Comparison of ENCODE assay signal across 14 cellular contexts in the genomic region with DNA sequence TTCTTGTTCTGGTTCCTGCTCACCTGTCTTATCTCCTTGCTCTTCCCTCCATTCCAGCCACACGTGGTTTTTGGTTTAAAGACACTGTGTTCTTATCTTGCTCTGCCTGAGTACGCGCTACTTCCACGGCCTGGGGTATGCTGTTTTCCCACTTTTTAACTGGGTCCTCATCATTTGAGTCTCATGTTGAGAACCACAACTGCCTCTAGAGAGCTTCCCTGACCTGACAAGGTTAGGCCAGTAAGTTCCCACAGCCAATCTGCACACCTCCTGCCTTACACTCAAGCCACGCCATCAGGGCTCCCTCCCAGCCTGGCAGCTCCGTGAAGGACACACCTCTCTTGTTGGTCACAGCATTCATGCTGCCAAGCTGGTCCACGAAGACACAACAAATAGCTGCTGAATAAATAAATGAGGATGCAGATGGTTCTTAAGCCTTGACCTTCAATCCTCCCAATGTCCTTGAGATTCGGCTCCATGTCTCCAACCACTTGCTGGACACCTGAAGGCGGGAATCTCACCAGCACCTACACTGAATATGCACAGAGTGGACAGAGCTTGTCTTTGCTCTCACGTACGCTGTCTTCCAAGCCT.
DNase-seq lines count a peak whose midpoint lies in the region; ATAC-seq and TF ChIP-seq lines count a peak whose summit lies in the region.
"Had no signal": no experiment of that assay in that cellular context is flagged by ENCODE, and none has a peak within 500 bp of the region (broad histone marks: within the 10 kb centered on the region; RNA-seq: fewer than 3 reads in every experiment).

No MANE protein-coding gene starts in this region.

- BruUV-seq in MCF 10A (replicated peaks; lab: Mats Ljungman, UMichigan): no TSS peak
- BruUV-seq in mammary epithelial cell (replicated peaks; lab: Mats Ljungman, UMichigan): no TSS peak

- no peak for TF ChIP-seq CTCF in MCF 10A (IDR thresholded peaks at IDR 0.05; ENCODE audit: unreplicated experiment)
- no peak for TF ChIP-seq CTCF in mammary epithelial cell (conservative IDR thresholded peaks at IDR 0.05 in 1 of 2, IDR thresholded peaks at IDR 0.05 in 1 of 2; ENCODE audit: extremely low read depth in 1 of 2, insufficient read depth in 1 of 2, low read depth in 1 of 2, low read length in 2 of 2)
- no peak for TF ChIP-seq CTCF in dorsolateral prefrontal cortex (IDR thresholded peaks at IDR 0.05 in 54 of 56, conservative IDR thresholded peaks at IDR 0.05 in 2 of 56; ENCODE audit: low read depth in 1 of 56, partially characterized antibody in 56 of 56)
- TF ChIP-seq CTCF in stomach (IDR thresholded peaks at IDR 0.05): no peak
- no peak for TF ChIP-seq CTCF in nephron progenitor cell (IDR thresholded peaks at IDR 0.05)

- peaks cover 17% of the 10 kb centered on the region for H3K36me3 ChIP-seq in mammary epithelial cell (ENCODE audit: insufficient read depth, low read length)
- peaks cover 4 to 22% (median 17%) of the 10 kb centered on the region in 4 donors for H3K36me3 ChIP-seq in stomach

- peaks cover 98% of the 10 kb centered on the region for H3K79me2 ChIP-seq in mammary epithelial cell (ENCODE audit: insufficient read depth, low read length)

- peaks cover 59% of the 10 kb centered on the region for H3K36me3 Mint-ChIP-seq in MCF 10A (ENCODE audit: insufficient read depth, unreplicated experiment)
- H3K36me3 Mint-ChIP-seq in T-helper 17 cell (ENCODE audit: low read depth): peaks cover 21% of the 10 kb centered on the region
- no peaks in the 10 kb centered on the region for H3K36me3 Mint-ChIP-seq in nephron progenitor cell (ENCODE audit: low read depth)
- H3K36me3 Mint-ChIP-seq: WTC11 had no signal

- no peaks in the 10 kb centered on the region for H3K27me3 Mint-ChIP-seq in MCF 10A (ENCODE audit: insufficient read depth, unreplicated experiment)
- H3K27me3 Mint-ChIP-seq in T-helper 17 cell: no peaks in the 10 kb centered on the region
- no peaks in the 10 kb centered on the region for H3K27me3 Mint-ChIP-seq in nephron progenitor cell (ENCODE audit: low read depth, poor library complexity)

- CTCF ChIA-PET in MCF 10A (lab: Yijun Ruan, JAX): interaction anchor here (0.9 to 9.1 kb wide), 2 partner anchors 23 to 39 kb away, joined by 5 to 123 read pairs; no protein-coding TSS in a partner anchor
- CTCF ChIA-PET in mammary epithelial cell (lab: Charles Lee; ENCODE audit: low non-redundant PET): no interaction called here

- ATAC-seq in T-helper 17 cell (no peak), HG03460 (IDR thresholded peaks at IDR 0.05; ENCODE audit: unreplicated experiment) (no peak)
- ATAC-seq: foreskin keratinocyte, WTC11 had no signal

- no peaks in the 10 kb centered on the region for H4K20me1 ChIP-seq in mammary epithelial cell (ENCODE audit: insufficient read depth, low read length)

- H3K4me2 ChIP-seq in mammary epithelial cell (ENCODE audit: insufficient read depth, low read depth, low read length): no peak overlapping the region

- H3K27ac ChIP-seq in mammary epithelial cell (ENCODE audit: insufficient read depth, low read depth, low read length) (no peak overlapping the region), dorsolateral prefrontal cortex (peak overlapping the region in 37 of 59 donors; percentile 2 to 69 (median 39)), stomach (peak overlapping the region in 4 of 5 donors; percentile 2 to 21 (median 12))
- H3K27ac ChIP-seq: foreskin keratinocyte had no signal

- dilution Hi-C loops in mammary epithelial cell (cut with HindIII; ENCODE audit: low sequenced_read_pairs): no loop called here

- peaks cover 49% of the 10 kb centered on the region for H3K4me1 Mint-ChIP-seq in MCF 10A (ENCODE audit: insufficient read depth, unreplicated experiment)
- H3K4me1 Mint-ChIP-seq in T-helper 17 cell: peaks cover 74% of the 10 kb centered on the region
- peaks cover 17% of the 10 kb centered on the region for H3K4me1 Mint-ChIP-seq in nephron progenitor cell

- no peaks in the 10 kb centered on the region for H3K9me3 ChIP-seq in mammary epithelial cell (replicated peaks; ENCODE audit: insufficient read depth, low read length)
- H3K9me3 ChIP-seq in T-helper 17 cell (ENCODE audit: control insufficient read depth, low read length, poor library complexity, severe bottlenecking): no peaks in the 10 kb centered on the region
- no peaks in the 10 kb centered on the region for H3K9me3 ChIP-seq in stomach

- intact Hi-C loops in MCF 10A (cut with micrococcal nuclease): no loop called here
- intact Hi-C loops in mammary epithelial cell (cut with micrococcal nuclease): no loop called here
- intact Hi-C loops in dorsolateral prefrontal cortex (cut with DNase I): no loop called here
- intact Hi-C loops in stomach (cut with DNase I; ENCODE audit: low total_unique reads): no loop called here

- POLR2A ChIA-PET in MCF 10A (lab: Yijun Ruan, JAX): interaction anchor here (3.2 to 7.2 kb wide), 3 partner anchors 24 to 40 kb away, joined by 17 to 106 read pairs (median 74); no protein-coding TSS in a partner anchor

- TF ChIP-seq EP300 in stomach (IDR thresholded peaks at IDR 0.05): no peak

- H3K27me3 ChIP-seq in mammary epithelial cell (ENCODE audit: insufficient read depth, low read length) (no peaks in the 10 kb centered on the region), dorsolateral prefrontal cortex (no peaks in the 10 kb centered on the region), stomach (no peaks in the 10 kb centered on the region)
- H3K27me3 ChIP-seq: foreskin keratinocyte had no signal

- H3K9me3 Mint-ChIP-seq in MCF 10A (ENCODE audit: unreplicated experiment): no peaks in the 10 kb centered on the region
- H3K9me3 Mint-ChIP-seq in nephron progenitor cell: no peaks in the 10 kb centered on the region
- H3K9me3 Mint-ChIP-seq: endodermal cell, WTC11 had no signal

- 97% methylated on average over 11 of the region's 11 CpGs for WGBS in mammary epithelial cell (ENCODE audit: low coverage, missing lambda C conversion rate)
- 67 to 83% (median 76%) methylated on average over 11 of the region's 11 CpGs for WGBS in stomach, 5 donors

- in situ Hi-C loops in mammary epithelial cell (cut with MboI; ENCODE audit: low sequenced_read_pairs in 2 of 2): no loop called here

- no peak overlapping the region for H2AFZ ChIP-seq in mammary epithelial cell (ENCODE audit: low read depth, low read length)

- H3K27ac Mint-ChIP-seq in MCF 10A (ENCODE audit: low read depth, unreplicated experiment) (peak overlapping the region; percentile 35), T-helper 17 cell (no peak overlapping the region), nephron progenitor cell (no peak overlapping the region)
- H3K27ac Mint-ChIP-seq: endodermal cell, WTC11 had no signal

- H3K4me3 Mint-ChIP-seq in MCF 10A (ENCODE audit: unreplicated experiment) (no peak overlapping the region), T-helper 17 cell (peak overlapping the region; percentile 90), nephron progenitor cell (no peak overlapping the region)
- H3K4me3 Mint-ChIP-seq: endodermal cell, WTC11 had no signal

- DNase-seq in MCF 10A (ENCODE audit: unreplicated experiment) (no peak), mammary epithelial cell (no peak), T-helper 17 cell (no peak), dorsolateral prefrontal cortex (no peak), stomach (no peak), hypothalamus (lab: John Stamatoyannopoulos, UW) (no peak), nephron progenitor cell (no peak)
- DNase-seq: DMS53, endodermal cell, foreskin keratinocyte, NCI-H1048, NCI-H2171 treated with DMSO at 0.1 percent for 48 hours had no signal

- H3K9ac ChIP-seq in mammary epithelial cell (ENCODE audit: insufficient read depth, low read length): no peak overlapping the region

- H3K4me3 ChIP-seq in mammary epithelial cell (replicated peaks in 1 of 3; ENCODE audit: insufficient read depth in 1 of 3, low read depth in 2 of 3, low read length in 3 of 3) (no peak overlapping the region), dorsolateral prefrontal cortex (no peak overlapping the region), stomach (no peak overlapping the region)

- no peak for TF ChIP-seq POLR2A in stomach (IDR thresholded peaks at IDR 0.05)

- peaks cover 10% of the 10 kb centered on the region for H3K4me1 ChIP-seq in mammary epithelial cell (ENCODE audit: insufficient read depth, low read length)
- peaks cover 7 to 79% (median 34%) of the 10 kb centered on the region in 4 donors for H3K4me1 ChIP-seq in stomach
